In genomic region chr3:100400782-100401673, GRCh38 we compare ENCODE assay signal across 8 cellular contexts. TPM values are rescaled to one million over a fixed set of nuclear protein-coding genes. Genes with fewer than 3 reads are reported as not detected.
DNase-seq lines count a peak whose midpoint lies in the region; ATAC-seq and TF ChIP-seq lines count a peak whose summit lies in the region.

TSS of gene LNP1 (plus strand) at chr3:100401539. CDS start at chr3:100429730, 28,191 bp downstream.
TSS of gene TOMM70 (minus strand) at chr3:100401089. CDS start at chr3:100400949, 140 bp downstream.

- H3K27me3 ChIP-seq in kidney epithelial cell (ENCODE audit: control insufficient read depth, insufficient read depth, low read length), result no peaks in the 10 kb centered on the region

- H3K4me3 ChIP-seq in kidney epithelial cell (ENCODE audit: low read depth, low read length), result peak within 1 kb of the TSS; percentile 85

- H3K9me3 Mint-ChIP-seq in chondrocyte (ENCODE audit: low read depth), result no peaks in the 10 kb centered on the region

- no peak for TF ChIP-seq CTCF in chondrocyte (IDR thresholded peaks at IDR 0.05)
- TF ChIP-seq CTCF in kidney epithelial cell (IDR thresholded peaks at IDR 0.05; ENCODE audit: insufficient read depth, low read length, poor library complexity, severe bottlenecking), result no peak

- DNase-seq in Ammon's horn (ENCODE audit: low spot score), result peak; percentile 99
- DNase-seq in GM19238 (ENCODE audit: insufficient read length, low spot score), result peak; percentile 63
- peak; percentile 91 for DNase-seq in NCI-H510A (lab: John Stamatoyannopoulos, UW)
- peak; percentile 92 to 97 for DNase-seq in activated CD4-positive, alpha-beta T cell treated with anti-CD3 and anti-CD28 coated beads for 24 hours (ENCODE audit: low read depth in 2 of 2)
- DNase-seq in chondrocyte (ENCODE audit: low spot score), result peak; percentile 99
- DNase-seq in kidney epithelial cell (ENCODE audit: low read depth), result peak; percentile 91
- DNase-seq in stimulated activated CD4-positive, alpha-beta T cell treated with anti-CD3 and anti-CD28 coated beads, Interleukin-15, amount 100 ng/mL, for 24 hours, result peak; percentile 99

- ATAC-seq in HG03439 (IDR thresholded peaks at IDR 0.05; ENCODE audit: unreplicated experiment), result peak; percentile 92

- H3K27me3 Mint-ChIP-seq in chondrocyte (ENCODE audit: low read depth), result no peaks in the 10 kb centered on the region

- peaks cover 71% of the 10 kb centered on the region for H3K4me1 Mint-ChIP-seq in chondrocyte (ENCODE audit: low read depth)

- H3K36me3 Mint-ChIP-seq in chondrocyte (ENCODE audit: low read depth), result no peaks in the 10 kb centered on the region

- no peaks in the 10 kb centered on the region for H3K36me3 ChIP-seq in kidney epithelial cell (ENCODE audit: control insufficient read depth, insufficient read depth, low read length)

- peak within 1 kb of the TSS; percentile 98 for H3K27ac Mint-ChIP-seq in chondrocyte (ENCODE audit: unreplicated experiment)

- H3K4me3 Mint-ChIP-seq in chondrocyte (ENCODE audit: unreplicated experiment), result peak within 1 kb of the TSS; percentile 93

RNA-seq across cellular contexts. Expression of gene LNP1, which starts in this region (rescaled TPM):
- 1.0 to 2.2 TPM (median 1.5 TPM) in 3 replicates for total RNA-seq in chondrocyte
- 1.6 and 2.3 TPM in 2 replicates for total RNA-seq in kidney epithelial cell

RNA-seq across cellular contexts. Expression of gene TOMM70, which starts in this region (rescaled TPM):
- total RNA-seq in chondrocyte (33.9 to 43.3 TPM (median 34.9 TPM) in 3 replicates), kidney epithelial cell (32.9 and 39.1 TPM in 2 replicates)

Comparison
In these comparisons a context has a peak if more than half of its experiments do, and no peak if none do; other contexts are left out.
1. Peak in every context shown above with its lines: DNase-seq, ATAC-seq and H3K4me3 ChIP-seq.